Comparison of ENCODE assay signal across 21 cellular contexts in genomic region chr9:31996331-31996730, GRCh38.
DNase-seq lines count a peak whose midpoint lies in the region; ATAC-seq and TF ChIP-seq lines count a peak whose summit lies in the region.
"Had no signal": no experiment of that assay in that cellular context is flagged by ENCODE, and none has a peak within 500 bp of the region (broad histone marks: within the 10 kb centered on the region; RNA-seq: fewer than 3 reads in every experiment).

No MANE protein-coding gene starts in this region.

- no peaks in the 10 kb centered on the region for H3K27me3 Mint-ChIP-seq in neural progenitor cell (ENCODE audit: insufficient read depth, low read depth)
- H3K27me3 Mint-ChIP-seq: CD4-positive, CD25-positive, alpha-beta regulatory T cell had no signal

- H3K36me3 Mint-ChIP-seq in neural progenitor cell: no peaks in the 10 kb centered on the region
- H3K36me3 Mint-ChIP-seq: CD4-positive, CD25-positive, alpha-beta regulatory T cell had no signal

- H3F3A ChIP-seq in neural progenitor cell (ENCODE audit: low read depth): no peaks in the 10 kb centered on the region

- H3K27me3 ChIP-seq in neural progenitor cell (no peaks in the 10 kb centered on the region), gastroesophageal sphincter (no peaks in the 10 kb centered on the region)

- no peaks in the 10 kb centered on the region for H3K4me1 Mint-ChIP-seq in neural progenitor cell
- H3K4me1 Mint-ChIP-seq: nephron had no signal

- no peak for TF ChIP-seq POLR2A in gastroesophageal sphincter (IDR thresholded peaks at IDR 0.05)

- no peaks in the 10 kb centered on the region for H4K20me1 ChIP-seq in neural progenitor cell (ENCODE audit: low read depth)

- whole genome bisulfite sequencing in gastroesophageal sphincter (ENCODE audit: low coverage in 1 of 2), 2 donors: 54 to 69% methylated on average over 1 of the region's 1 CpG

- ATAC-seq in gastroesophageal sphincter: no peak
- ATAC-seq: K562, left cardiac atrium had no signal

- no peaks in the 10 kb centered on the region for H3K79me2 ChIP-seq in neural progenitor cell (ENCODE audit: low read depth)

- no peak overlapping the region for H3K9ac ChIP-seq in neural progenitor cell

- H3K4me3 ChIP-seq in neural progenitor cell (no peak overlapping the region), gastroesophageal sphincter (no peak overlapping the region)
- H3K4me3 ChIP-seq: K562 had no signal

- no peaks in the 10 kb centered on the region for H3K9me3 Mint-ChIP-seq in neural progenitor cell

- H3K27ac Mint-ChIP-seq in neural progenitor cell: no peak overlapping the region
- H3K27ac Mint-ChIP-seq: CD4-positive, CD25-positive, alpha-beta regulatory T cell; nephron had no signal

- H3K9me3 ChIP-seq in neural progenitor cell (ENCODE audit: low read depth) (no peaks in the 10 kb centered on the region), gastroesophageal sphincter (peaks cover 0 to 3% (median 0%) of the 10 kb centered on the region in 3 donors)

- peak; percentile 36 for TF ChIP-seq CTCF in neural progenitor cell (IDR thresholded peaks at IDR 0.05)
- no peak for TF ChIP-seq CTCF in gastroesophageal sphincter (IDR thresholded peaks at IDR 0.05)

- no peaks in the 10 kb centered on the region for H3K4me1 ChIP-seq in neural progenitor cell
- no peaks in the 10 kb centered on the region for H3K4me1 ChIP-seq in gastroesophageal sphincter

- DNase-seq in NCI-H510A treated with DMSO at 0.1 percent for 48 hours (lab: John Stamatoyannopoulos, UW) (peak; percentile 0), NCI-H510A (lab: John Stamatoyannopoulos, UW) (no peak), LHCN-M2 (ENCODE audit: low read depth) (peak; percentile 1), RPMI7951 (ENCODE audit: low read depth) (peak; percentile 11), neural progenitor cell (ENCODE audit: low spot score) (peak; percentile 18), SW480 (ENCODE audit: low spot score) (no peak)
- DNase-seq in stimulated activated naive CD4-positive, alpha-beta T cell (lab: John Stamatoyannopoulos, UW): no peak
- DNase-seq: activated gamma-delta T cell; dermis blood vessel endothelial cell; DMS153; foreskin fibroblast; left cardiac atrium; NCI-H1417; NCI-H2171 treated with DMSO at 0.1 percent for 48 hours; SHP77; stimulated activated CD8-positive, alpha-beta memory T cell treated with anti-CD3 and anti-CD28 coated beads, Interleukin-4, amount 100 ng/mL, for 48 hours; substantia nigra had no signal

- no peak for TF ChIP-seq EP300 in gastroesophageal sphincter (IDR thresholded peaks at IDR 0.05)

- H3K4me3 Mint-ChIP-seq in neural progenitor cell: no peak overlapping the region
- H3K4me3 Mint-ChIP-seq: CD4-positive, CD25-positive, alpha-beta regulatory T cell; nephron had no signal

- H3K36me3 ChIP-seq in neural progenitor cell: no peaks in the 10 kb centered on the region
- no peaks in the 10 kb centered on the region for H3K36me3 ChIP-seq in gastroesophageal sphincter

- H3K4me2 ChIP-seq in neural progenitor cell: no peak overlapping the region

- H3K27ac ChIP-seq in neural progenitor cell: no peak overlapping the region
- H3K27ac ChIP-seq in gastroesophageal sphincter: no peak overlapping the region

- H2AFZ ChIP-seq in neural progenitor cell (replicated peaks): no peak overlapping the region

Comparison
In these comparisons a context has a peak if more than half of its experiments do, and no peak if none do; other contexts are left out.
1. DNase-seq: peak in NCI-H510A treated with DMSO at 0.1 percent for 48 hours (single experiment), LHCN-M2 (single experiment), RPMI7951 (single experiment) and neural progenitor cell (single experiment); none in NCI-H510A (single experiment), SW480 (single experiment) and stimulated activated naive CD4-positive, alpha-beta T cell (0 of 6).